ENCODE assay signal across 26 cellular contexts in genomic region chr5:9761706-9762105, GRCh38.
"Had no signal": no experiment of that assay in that cellular context is flagged by ENCODE, and none has a peak within 500 bp of the region (broad histone marks: within the 10 kb centered on the region; RNA-seq: fewer than 3 reads in every experiment).

No MANE protein-coding gene starts in this region.

- H3K9me3 ChIP-seq: adrenal gland, Peyer's patch, SJSA1 had no signal

- H3K27ac ChIP-seq: adrenal gland, brain microvascular endothelial cell, cardiac muscle cell, Peyer's patch, SJSA1 had no signal

- H3K4me1 Mint-ChIP-seq: activated naive CD8-positive, alpha-beta T cell treated with anti-CD3 and anti-CD28 coated beads, Interleukin-2, amount 10 ng/mL, durations not matched to agents 7 days and 5 days had no signal

- DNase-seq: activated CD4-positive, alpha-beta T cell treated with anti-CD3 and anti-CD28 coated beads for 4 hours; activated CD4-positive, alpha-beta T cell treated with anti-CD3 and anti-CD28 coated beads, Interleukin-2, amount 50 U/mL, for 4 hours; activated CD8-positive, alpha-beta memory T cell treated with anti-CD3 and anti-CD28 coated beads, Interleukin-2, amount 50 U/mL, for 48 hours; activated CD8-positive, alpha-beta T cell treated with anti-CD3 and anti-CD28 coated beads, Interleukin-2, amount 10 ng/mL, durations not matched to agents 7 days and 5 days; activated naive CD4-positive, alpha-beta T cell treated with anti-CD3 and anti-CD28 coated beads, Interleukin-2, amount 50 U/mL, for 16 hours; activated naive CD8-positive, alpha-beta T cell treated with anti-CD3 and anti-CD28 coated beads, Interleukin-2, amount 10 ng/mL, durations not matched to agents 7 days and 5 days; activated T-cell treated with anti-CD3 and anti-CD28 coated beads, Interleukin-2, amount 50 U/mL, for 1 hour; adrenal gland; anterior cingulate cortex; brain microvascular endothelial cell; NCI-H1105 treated with DMSO at 0.1 percent for 48 hours; NCI-H1436 treated with DMSO at 0.1 percent for 48 hours; NCI-H187; NCI-H2081 treated with DMSO at 0.1 percent for 48 hours; NCI-H345; NCI-H510A; NCI-H526 treated with DMSO at 0.1 percent for 48 hours; NCI-H82; OCI-M1; Peyer's patch; SHP77; SW 1271 had no signal

- H3K27me3 Mint-ChIP-seq: activated naive CD8-positive, alpha-beta T cell treated with anti-CD3 and anti-CD28 coated beads, Interleukin-2, amount 10 ng/mL, durations not matched to agents 7 days and 5 days had no signal

- H3K4me3 Mint-ChIP-seq: activated CD8-positive, alpha-beta T cell treated with anti-CD3 and anti-CD28 coated beads, Interleukin-2, amount 10 ng/mL, durations not matched to agents 7 days and 5 days; activated naive CD8-positive, alpha-beta T cell treated with anti-CD3 and anti-CD28 coated beads, Interleukin-2, amount 10 ng/mL, durations not matched to agents 7 days and 5 days had no signal

- H3K4me3 ChIP-seq: adrenal gland, cardiac muscle cell, Peyer's patch, SJSA1 had no signal

- H3K27ac Mint-ChIP-seq: activated CD8-positive, alpha-beta T cell treated with anti-CD3 and anti-CD28 coated beads, Interleukin-2, amount 10 ng/mL, durations not matched to agents 7 days and 5 days; activated naive CD8-positive, alpha-beta T cell treated with anti-CD3 and anti-CD28 coated beads, Interleukin-2, amount 10 ng/mL, durations not matched to agents 7 days and 5 days had no signal

- H3K4me1 ChIP-seq: adrenal gland, Peyer's patch, SJSA1 had no signal

- H3K27me3 ChIP-seq: adrenal gland, brain microvascular endothelial cell, cardiac muscle cell, Peyer's patch, SJSA1 had no signal

- H3K9me3 Mint-ChIP-seq: activated naive CD8-positive, alpha-beta T cell treated with anti-CD3 and anti-CD28 coated beads, Interleukin-2, amount 10 ng/mL, durations not matched to agents 7 days and 5 days had no signal

- H3K36me3 Mint-ChIP-seq: activated naive CD8-positive, alpha-beta T cell treated with anti-CD3 and anti-CD28 coated beads, Interleukin-2, amount 10 ng/mL, durations not matched to agents 7 days and 5 days had no signal

- H3K36me3 ChIP-seq: adrenal gland, brain microvascular endothelial cell, cardiac muscle cell, Peyer's patch, SJSA1 had no signal

- ATAC-seq: activated CD4-positive, CD25-positive, alpha-beta regulatory T cell treated with anti-CD3 and anti-CD28 coated beads, Interleukin-2, amount 50 U/mL, for 24 hours; activated CD8-positive, alpha-beta T cell treated with anti-CD3 and anti-CD28 coated beads, Interleukin-2, amount 10 ng/mL, durations not matched to agents 7 days and 5 days; SK-N-SH treated with all-trans-retinoic acid at 6 μM for 48 hours had no signal
